In genomic region chr19:662962-663681, GRCh38 we compare ENCODE assay signal across 8 cellular contexts. TPM values are rescaled to one million over a fixed set of nuclear protein-coding genes. Genes with fewer than 3 reads are reported as not detected.
A peak's percentile ranks its signal among the peaks of the same experiment; 100 is the strongest.
DNase-seq lines count a peak whose midpoint lies in the region; ATAC-seq, FAIRE-seq and TF ChIP-seq lines count a peak whose summit lies in the region.

Gene RNF126, minus strand, starts transcription at chr19:663214. Its CDS starts 93 bp downstream, at chr19:663121.

- TF ChIP-seq EP300 in HepG2 (IDR thresholded peaks at IDR 0.05; ENCODE audit: low read depth in 2 of 2, low read length in 2 of 2): no peak; a peak in 1 of 4 replicates
- TF ChIP-seq EP300 in HepG2 (CRISPR knock-in tag; IDR thresholded peaks at IDR 0.05; ENCODE audit: borderline replicate concordance): no peak

- peak; percentile 72 to 78 for TF ChIP-seq POLR2A in HepG2 (IDR thresholded peaks at IDR 0.05; ENCODE audit: insufficient read depth in 1 of 2, low read depth in 2 of 2, low read length in 2 of 2)

- peak; percentile 98 for DNase-seq in AG20443 (ENCODE audit: low spot score)
- DNase-seq in GM19239 (ENCODE audit: insufficient read length, low spot score): peak; percentile 95
- peak; percentile 59 for DNase-seq in NCI-H748 treated with DMSO at 0.1 percent for 48 hours (lab: John Stamatoyannopoulos, UW)
- peak; percentile 96 for DNase-seq in activated CD4-positive, alpha-beta T cell treated with anti-CD3 and anti-CD28 coated beads, Interleukin-2, amount 50 U/mL, for 4 hours
- DNase-seq in dermis blood vessel endothelial cell: peak; percentile 95
- peak; percentile 73 for DNase-seq in HepG2 (ENCODE audit: low spot score)
- DNase-seq in stimulated activated CD4-positive, alpha-beta T cell treated with anti-CD3 and anti-CD28 coated beads, Interleukin-2, amount 100 ng/mL, for 48 hours: peak; percentile 97 to 98

- H3K4me1 ChIP-seq in HepG2 (ENCODE audit: insufficient read depth, low read length): peaks cover 53% of the 10 kb centered on the region

- intact Hi-C loops in HepG2 (cut with micrococcal nuclease; ENCODE audit: unreplicated experiment): loop anchor here (1.0 to 10.0 kb wide), 3 partner anchors 71 to 262 kb away; partner anchors contain the start of genes ARID3A and HCN2

- peak within 1 kb of the TSS; percentile 96 for H3K27ac ChIP-seq in HepG2 (ENCODE audit: extremely low read length, insufficient read depth, low read length)

- peak within 1 kb of the TSS; percentile 83 for H3K4me2 ChIP-seq in HepG2 (ENCODE audit: low read depth, low read length)

- TF ChIP-seq CTCF in HepG2 (CRISPR knock-in tag; IDR thresholded peaks at IDR 0.05): peak; percentile 30; the same call in 1 of the 2 replicates

- no peaks in the 10 kb centered on the region; a peak in 1 of 5 replicates for H3K27me3 ChIP-seq in HepG2 (ENCODE audit: control insufficient read depth in 1 of 2, insufficient read depth in 2 of 2, low read length in 2 of 2)

- peaks cover 48% of the 10 kb centered on the region for H3K79me2 ChIP-seq in HepG2 (ENCODE audit: insufficient read depth, low read length)

- TF ChIP-seq RAD21 in HepG2 (CRISPR knock-in tag; IDR thresholded peaks at IDR 0.05): no peak

- in situ Hi-C loops in HepG2 (cut with HindIII; ENCODE audit: extremely low pct_ligation_motif_present, low pct_unique_long_range_greater_than_20kb): no loop called here

- H3K9ac ChIP-seq in HepG2 (ENCODE audit: insufficient read depth, low read depth, low read length): peak within 1 kb of the TSS; percentile 91

- H2AFZ ChIP-seq in HepG2 (ENCODE audit: low read length): no peak within 1 kb of the TSS

- POLR2A ChIA-PET in HepG2 (lab: Yijun Ruan, JAX): interaction anchor here (0.5 to 1.7 kb wide), 18 partner anchors 12 to 197 kb away, joined by 3 to 11 read pairs (median 4); partner anchors contain the start of gene FSTL3

- FAIRE-seq in GM19239 (lab: Jason Lieb, UNC) (peak; percentile 61), HepG2 (lab: Jason Lieb, UNC) (no peak)

- 32% methylated on average over 15 of the region's 97 CpGs for WGBS in HepG2 (ENCODE audit: low lambda C conversion rate)

- peaks cover 1 to 9% of the 10 kb centered on the region in 2 experiments; a peak in 3 of 5 replicates for H3K36me3 ChIP-seq in HepG2 (replicated peaks in 1 of 2; ENCODE audit: control insufficient read depth in 1 of 2, insufficient read depth in 2 of 2, low read length in 2 of 2)

- H3K9me3 ChIP-seq in HepG2 (ENCODE audit: low read length): no peaks in the 10 kb centered on the region; the same call in 1 of the 2 replicates

- peaks cover 34% of the 10 kb centered on the region for H4K20me1 ChIP-seq in HepG2 (ENCODE audit: insufficient read depth, low read length)

- no TSS peak for BruUV-seq in HepG2 (replicated peaks; lab: Mats Ljungman, UMichigan)

- CTCF ChIA-PET in HepG2 (lab: Yijun Ruan, JAX; ENCODE audit: low intra/inter-chr PET ratio, low total read pairs): interaction anchor here (1.7 kb wide), 1 partner anchor 71 kb away, joined by 8 read pairs; no protein-coding TSS in a partner anchor

- peak; percentile 55 for ATAC-seq in HG03520 (IDR thresholded peaks at IDR 0.05; ENCODE audit: unreplicated experiment)
- ATAC-seq in HepG2: peak; percentile 24

- peak within 1 kb of the TSS; percentile 76 to 99 (median 96) for H3K4me3 ChIP-seq in HepG2 (replicated peaks in 1 of 3; ENCODE audit: insufficient read depth in 1 of 3, low read depth in 2 of 3, low read length in 3 of 3)

TF ChIP-seq in HepG2, 621 proteins besides CTCF, POLR2A, EP300 and RAD21 (continues in another document):
- TF ChIP-seq ZNF281 (CRISPR knock-in tag; IDR thresholded peaks at IDR 0.05; ENCODE audit: borderline replicate concordance) (no peak), ZNF160 (CRISPR knock-in tag; IDR thresholded peaks at IDR 0.05) (peak; percentile 32; the same call in 1 of the 2 replicates), ZHX1 (CRISPR knock-in tag; IDR thresholded peaks at IDR 0.05; ENCODE audit: low read depth) (no peak), CREM (IDR thresholded peaks at IDR 0.05) (no peak), CREM (CRISPR knock-in tag; IDR thresholded peaks at IDR 0.05) (no peak), BHLHE40 (IDR thresholded peaks at IDR 0.05; ENCODE audit: low read length) (peak; percentile 75), KDM4B (CRISPR knock-in tag; IDR thresholded peaks at IDR 0.05) (no peak), ZFY (CRISPR knock-in tag; IDR thresholded peaks at IDR 0.05) (peak; percentile 61), ZBTB25 (CRISPR knock-in tag; IDR thresholded peaks at IDR 0.05) (peak; percentile 56; the same call in 1 of the 2 replicates), SRF (IDR thresholded peaks at IDR 0.05; ENCODE audit: low read depth, low read length) (no peak), TRIM24 (CRISPR knock-in tag; IDR thresholded peaks at IDR 0.05) (no peak)

RNA-seq across cellular contexts. Expression of gene RNF126, which starts in this region (rescaled TPM):
- total RNA-seq in dermis blood vessel endothelial cell: 25.0 and 38.8 TPM in 2 replicates
- 18.5 and 34.0 TPM in 2 replicates for total RNA-seq in HepG2 (2016; rRNA removed; fragmentation: Illumina TruSeq; extraction: Trizol)
- total RNA-seq in HepG2 (2016; cell fraction: cytosol; rRNA removed; fragmentation: Illumina TruSeq; extraction: Trizol; ENCODE audit: low read depth): 60.7 and 62.9 TPM in 2 replicates
- 14.0 and 32.5 TPM in 2 replicates for total RNA-seq in HepG2 (2016; cell fraction: insoluble cytoplasmic fraction; rRNA removed; fragmentation: Illumina TruSeq; extraction: Trizol)
- 51.8 and 70.5 TPM in 2 replicates for total RNA-seq in HepG2 (2016; cell fraction: membrane; rRNA removed; fragmentation: Illumina TruSeq; extraction: Trizol)
- total RNA-seq in HepG2 (2016; cell fraction: nucleus; rRNA removed; fragmentation: Illumina TruSeq; extraction: Trizol): 20.4 and 26.7 TPM in 2 replicates
- 23.2 and 24.6 TPM in 2 replicates for polyA plus RNA-seq in HepG2 (2011; rRNA removed)
- 21.4 and 33.6 TPM in 2 replicates for polyA plus RNA-seq in HepG2 (2011; cell fraction: cytosol; rRNA removed)
- polyA plus RNA-seq in HepG2 (2011; cell fraction: nucleus; rRNA removed): 96.9 and 98.7 TPM in 2 replicates
- 47.4 and 51.2 TPM in 2 replicates for polyA plus RNA-seq in HepG2 (2012)
- polyA plus RNA-seq in HepG2 (2016; cell fraction: cytosol; fragmentation: Illumina TruSeq; extraction: Trizol; ENCODE audit: low read depth): 83.7 and 90.8 TPM in 2 replicates
- polyA plus RNA-seq in HepG2 (2016; cell fraction: insoluble cytoplasmic fraction; fragmentation: Illumina TruSeq; extraction: Trizol; ENCODE audit: low read depth): 29.9 and 39.9 TPM in 2 replicates
- polyA plus RNA-seq in HepG2 (2016; cell fraction: membrane; fragmentation: Illumina TruSeq; extraction: Trizol; ENCODE audit: low read depth): 79.7 and 88.6 TPM in 2 replicates
- 75.9 and 77.0 TPM in 2 replicates for polyA plus RNA-seq in HepG2 (2016; cell fraction: nucleus; fragmentation: Illumina TruSeq; extraction: Trizol; ENCODE audit: insufficient read depth, low read depth)
- polyA minus RNA-seq in HepG2 (2011; rRNA and poly(A)+ RNA removed; ENCODE audit: low replicate concordance): 10.7 and 26.6 TPM in 2 replicates
- polyA minus RNA-seq in HepG2 (2011; cell fraction: cytosol; rRNA and poly(A)+ RNA removed): 18.3 and 21.9 TPM in 2 replicates
- 28.0 and 36.3 TPM in 2 replicates for polyA minus RNA-seq in HepG2 (2011; cell fraction: nucleus; rRNA and poly(A)+ RNA removed)

Comparison
In these comparisons a context has a peak if more than half of its experiments do, and no peak if none do; other contexts are left out.
1. Peak in every context shown above with its lines: DNase-seq, ATAC-seq, H3K4me3 ChIP-seq and H3K27ac ChIP-seq.